8 cellular contexts compared by ENCODE assay signal in genomic region chr17:64661731-64661980, GRCh38. TPM values are rescaled to one million over a fixed set of nuclear protein-coding genes. Genes with fewer than 3 reads are reported as not detected.
A peak's percentile ranks its signal among the peaks of the same experiment; 100 is the strongest.
DNase-seq lines count a peak whose midpoint lies in the region; ATAC-seq lines count a peak whose summit lies in the region.

No MANE protein-coding gene starts in this region.

- no peak for DNase-seq in activated naive CD8-positive, alpha-beta T cell treated with anti-CD3 and anti-CD28 coated beads for 36 hours
- DNase-seq in stimulated activated naive CD8-positive, alpha-beta T cell treated with anti-CD3 and anti-CD28 coated beads, Interleukin-15, amount 100 ng/mL, for 72 hours, result no peak
- DNase-seq in NCI-H146 treated with DMSO at 0.1 percent for 48 hours (lab: John Stamatoyannopoulos, UW; ENCODE audit: unreplicated experiment) (no peak), NCI-H526 treated with DMSO at 0.1 percent for 48 hours (lab: John Stamatoyannopoulos, UW) (no peak), NCI-H1048 (lab: John Stamatoyannopoulos, UW) (no peak)

- H3K27ac Mint-ChIP-seq in activated naive CD8-positive, alpha-beta T cell treated with anti-CD3 and anti-CD28 coated beads for 36 hours, result peak overlapping the region; percentile 91
- H3K27ac Mint-ChIP-seq in stimulated activated naive CD8-positive, alpha-beta T cell treated with anti-CD3 and anti-CD28 coated beads, Interleukin-15, amount 100 ng/mL, for 72 hours, result peak overlapping the region; percentile 98 to 99

- H3K27me3 Mint-ChIP-seq in activated naive CD8-positive, alpha-beta T cell treated with anti-CD3 and anti-CD28 coated beads for 36 hours, result no peaks in the 10 kb centered on the region
- H3K27me3 Mint-ChIP-seq in stimulated activated naive CD8-positive, alpha-beta T cell treated with anti-CD3 and anti-CD28 coated beads, Interleukin-15, amount 100 ng/mL, for 72 hours, result no peaks in the 10 kb centered on the region

- peak overlapping the region; percentile 97 for H3K4me3 Mint-ChIP-seq in activated naive CD8-positive, alpha-beta T cell treated with anti-CD3 and anti-CD28 coated beads for 36 hours
- peak overlapping the region; percentile 95 to 98 for H3K4me3 Mint-ChIP-seq in stimulated activated naive CD8-positive, alpha-beta T cell treated with anti-CD3 and anti-CD28 coated beads, Interleukin-15, amount 100 ng/mL, for 72 hours

- H3K9me3 ChIP-seq in iPS-18c (ENCODE audit: control insufficient read depth, insufficient read depth, low read length), result no peaks in the 10 kb centered on the region

- peaks cover 36% of the 10 kb centered on the region for H3K4me1 Mint-ChIP-seq in activated naive CD8-positive, alpha-beta T cell treated with anti-CD3 and anti-CD28 coated beads for 36 hours
- H3K4me1 Mint-ChIP-seq in stimulated activated naive CD8-positive, alpha-beta T cell treated with anti-CD3 and anti-CD28 coated beads, Interleukin-15, amount 100 ng/mL, for 72 hours, result peaks cover 46% of the 10 kb centered on the region

- H3K9me3 Mint-ChIP-seq in activated naive CD8-positive, alpha-beta T cell treated with anti-CD3 and anti-CD28 coated beads for 36 hours, result no peaks in the 10 kb centered on the region
- no peaks in the 10 kb centered on the region for H3K9me3 Mint-ChIP-seq in stimulated activated naive CD8-positive, alpha-beta T cell treated with anti-CD3 and anti-CD28 coated beads, Interleukin-15, amount 100 ng/mL, for 72 hours

- H3K4me3 ChIP-seq in iPS-18c (ENCODE audit: insufficient read depth, low read depth, low read length), result peak overlapping the region; percentile 75

- H3K36me3 Mint-ChIP-seq in activated naive CD8-positive, alpha-beta T cell treated with anti-CD3 and anti-CD28 coated beads for 36 hours, result peaks cover 4% of the 10 kb centered on the region

- ATAC-seq in GM18498 (IDR thresholded peaks at IDR 0.05; ENCODE audit: unreplicated experiment), result peak; percentile 45
- ATAC-seq in HG03025 (IDR thresholded peaks at IDR 0.05; ENCODE audit: low FRiP score, unreplicated experiment), result peak; percentile 27
- ATAC-seq in stimulated activated naive CD8-positive, alpha-beta T cell treated with anti-CD3 and anti-CD28 coated beads, Interleukin-15, amount 100 ng/mL, for 72 hours, result no peak

RNA-seq across cellular contexts. Expression of gene SMURF2, which starts 0.5 kb away (rescaled TPM):
- 10 to 100 TPM; 13.5 to 14.1 TPM for total RNA-seq in activated naive CD8-positive, alpha-beta T cell treated with anti-CD3 and anti-CD28 coated beads for 36 hours
